Comparison of ENCODE assay signal across 1 cellular context in the genomic region with DNA sequence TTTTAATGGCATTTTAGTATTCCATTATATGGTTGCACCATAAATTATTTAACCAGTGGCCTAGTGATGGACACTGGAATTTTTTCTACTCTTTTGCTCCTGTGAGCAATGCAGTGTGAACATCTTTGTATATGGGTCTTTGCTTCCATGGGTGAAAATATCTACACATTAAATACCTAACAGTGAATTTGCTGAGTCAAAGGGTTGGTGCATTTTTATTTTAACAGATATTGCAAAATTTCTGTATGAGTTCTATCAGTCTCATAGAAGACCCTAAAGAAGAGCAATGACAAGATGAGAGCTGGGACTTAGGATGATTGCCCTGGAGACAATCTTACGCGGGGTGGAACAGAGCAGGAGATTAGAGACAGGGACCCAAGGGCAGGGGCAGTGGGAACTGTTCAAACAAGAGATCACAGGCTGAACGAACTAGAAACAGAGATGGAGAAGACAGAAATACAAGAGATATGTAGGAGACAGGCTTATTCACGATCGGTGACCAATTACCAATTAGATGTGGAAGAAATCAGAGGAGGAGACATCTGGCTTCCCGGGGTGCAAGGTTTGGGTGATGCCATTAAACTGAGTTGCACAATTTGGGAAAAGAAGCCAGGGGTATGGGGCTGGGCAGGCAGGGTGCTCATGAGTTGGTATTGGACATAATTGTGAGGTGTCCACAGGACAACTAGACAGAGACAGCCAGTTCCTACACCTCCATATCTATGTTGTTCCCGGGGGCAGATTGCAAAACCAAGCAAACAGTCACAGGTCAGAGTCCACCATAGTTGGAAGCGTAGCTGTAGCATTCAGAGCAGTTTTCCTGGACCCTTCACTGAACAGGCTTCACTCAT.
TF ChIP-seq lines count a peak whose summit lies in the region.

No MANE protein-coding gene starts in this region.

TF ChIP-seq in liver, 16 proteins besides CTCF, POLR2A, EP300 and RAD21 (continued from another document):
- TF ChIP-seq GABPA (IDR thresholded peaks at IDR 0.05 in 1 of 2, conservative IDR thresholded peaks at IDR 0.05 in 1 of 2) = peak in 1 of 2 donors; percentile 56
- peak; percentile 100 for TF ChIP-seq SP1 (IDR thresholded peaks at IDR 0.05)
- peak; percentile 95 to 96 for TF ChIP-seq RXRA (IDR thresholded peaks at IDR 0.05)
- TF ChIP-seq HNF4A (conservative IDR thresholded peaks at IDR 0.05) = peak; percentile 99
- TF ChIP-seq JUND (IDR thresholded peaks at IDR 0.05) = peak; percentile 90 to 94
- TF ChIP-seq HNF4G (IDR thresholded peaks at IDR 0.05) = peak; percentile 99
- TF ChIP-seq, protein P1, sequence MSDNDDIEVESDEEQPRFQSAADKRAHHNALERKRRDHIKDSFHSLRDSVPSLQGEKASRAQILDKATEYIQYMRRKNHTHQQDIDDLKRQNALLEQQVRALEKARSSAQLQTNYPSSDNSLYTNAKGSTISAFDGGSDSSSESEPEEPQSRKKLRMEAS (IDR thresholded peaks at IDR 0.05) = peak; percentile 97
- peak; percentile 78 for TF ChIP-seq TAF1 (conservative IDR thresholded peaks at IDR 0.05)
- TF ChIP-seq, protein P2, sequence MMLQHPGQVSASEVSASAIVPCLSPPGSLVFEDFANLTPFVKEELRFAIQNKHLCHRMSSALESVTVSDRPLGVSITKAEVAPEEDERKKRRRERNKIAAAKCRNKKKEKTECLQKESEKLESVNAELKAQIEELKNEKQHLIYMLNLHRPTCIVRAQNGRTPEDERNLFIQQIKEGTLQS (IDR thresholded peaks at IDR 0.05) = peak; percentile 88
- peak; percentile 95 for TF ChIP-seq YY1 (IDR thresholded peaks at IDR 0.05)
- TF ChIP-seq REST (IDR thresholded peaks at IDR 0.05) = peak; percentile 90
- peak; percentile 73 for TF ChIP-seq FOXA2 (IDR thresholded peaks at IDR 0.05)
